8 cellular contexts compared by ENCODE assay signal in genomic region chr11:57514538-57515331, GRCh38. TPM values are rescaled to one million over a fixed set of nuclear protein-coding genes. Genes with fewer than 3 reads are reported as not detected.
DNase-seq lines count a peak whose midpoint lies in the region; ATAC-seq and TF ChIP-seq lines count a peak whose summit lies in the region.

No MANE protein-coding gene starts in this region.

- no peak overlapping the region for H2BK15ac ChIP-seq in mesendoderm (replicated peaks; ENCODE audit: low read depth)

- ATAC-seq in GM21717 (IDR thresholded peaks at IDR 0.05; ENCODE audit: unreplicated experiment) = peak; percentile 43
- peak; percentile 64 for ATAC-seq in stimulated activated effector memory CD8-positive, alpha-beta T cell treated with anti-CD3 and anti-CD28 coated beads, Interleukin-12 subunit alpha, Interleukin-12 subunit beta, amount 100 ng/mL, for 72 hours

- no peak overlapping the region for H2BK120ac ChIP-seq in mesendoderm (ENCODE audit: low read depth, low read length)

- peak overlapping the region; percentile 96 for H3K4me3 Mint-ChIP-seq in stimulated activated effector memory CD8-positive, alpha-beta T cell treated with anti-CD3 and anti-CD28 coated beads, Interleukin-12 subunit alpha, Interleukin-12 subunit beta, amount 100 ng/mL, for 72 hours

- peak overlapping the region; percentile 84 for H3K9ac ChIP-seq in Loucy (ENCODE audit: low read depth, low read length, poor library complexity, severe bottlenecking)
- H3K9ac ChIP-seq in duodenal mucosa (ENCODE audit: low read depth in 1 of 2, low read length in 2 of 2) = peak overlapping the region; percentile 68 to 74
- peak overlapping the region; percentile 76 for H3K9ac ChIP-seq in mesendoderm (ENCODE audit: low read length)

- H3K9me3 Mint-ChIP-seq in stimulated activated effector memory CD8-positive, alpha-beta T cell treated with anti-CD3 and anti-CD28 coated beads, Interleukin-12 subunit alpha, Interleukin-12 subunit beta, amount 100 ng/mL, for 72 hours = no peaks in the 10 kb centered on the region

- no peak overlapping the region for H2BK5ac ChIP-seq in mesendoderm (ENCODE audit: low read length)

- H3K79me2 ChIP-seq in Loucy (ENCODE audit: insufficient read depth, low read length) = peaks cover 35% of the 10 kb centered on the region
- H3K79me2 ChIP-seq in mesendoderm (ENCODE audit: control insufficient read depth, insufficient read depth, low read length) = no peaks in the 10 kb centered on the region

- WGBS in mesendoderm (ENCODE audit: extremely low coverage, insufficient coverage, low lambda C conversion rate) = no CpG with 5 or more reads among the region's 57 CpGs

- H2AFZ ChIP-seq in Loucy (ENCODE audit: low read length) = peak overlapping the region; percentile 97

- H3K4me1 Mint-ChIP-seq in stimulated activated effector memory CD8-positive, alpha-beta T cell treated with anti-CD3 and anti-CD28 coated beads, Interleukin-12 subunit alpha, Interleukin-12 subunit beta, amount 100 ng/mL, for 72 hours = peaks cover 10% of the 10 kb centered on the region

- peak; percentile 3 for DNase-seq in GDM1 (lab: John Stamatoyannopoulos, UW)
- DNase-seq in activated CD4-positive, CD25-positive, alpha-beta regulatory T cell treated with anti-CD3 and anti-CD28 coated beads, Interleukin-2, amount 50 U/mL, for 16 hours (ENCODE audit: low read depth, low spot score) = peak; percentile 13
- peak; percentile 70 for DNase-seq in mesendoderm
- DNase-seq in stimulated activated effector memory CD8-positive, alpha-beta T cell treated with anti-CD3 and anti-CD28 coated beads, Interleukin-12 subunit alpha, Interleukin-12 subunit beta, amount 100 ng/mL, for 72 hours (ENCODE audit: low spot score in 2 of 2) = peak; percentile 30 to 76
- DNase-seq in hippocampal formation (lab: John Stamatoyannopoulos, UW) = no peak

- peak overlapping the region; percentile 94 for H3K56ac ChIP-seq in mesendoderm (ENCODE audit: low read length)

- peak overlapping the region; percentile 22 for H3K4ac ChIP-seq in mesendoderm (ENCODE audit: low read depth, low read length)

- H3K18ac ChIP-seq in mesendoderm (ENCODE audit: low read length) = peak overlapping the region; percentile 77

- peak overlapping the region; percentile 95 for H3K27ac Mint-ChIP-seq in stimulated activated effector memory CD8-positive, alpha-beta T cell treated with anti-CD3 and anti-CD28 coated beads, Interleukin-12 subunit alpha, Interleukin-12 subunit beta, amount 100 ng/mL, for 72 hours

- H3K9me3 ChIP-seq in Loucy (ENCODE audit: insufficient read depth, low read depth, low read length) (no peaks in the 10 kb centered on the region), duodenal mucosa (ENCODE audit: control insufficient read depth in 1 of 2, low read length in 2 of 2) (no peaks in the 10 kb centered on the region)

- H3K36me3 Mint-ChIP-seq in stimulated activated effector memory CD8-positive, alpha-beta T cell treated with anti-CD3 and anti-CD28 coated beads, Interleukin-12 subunit alpha, Interleukin-12 subunit beta, amount 100 ng/mL, for 72 hours = no peaks in the 10 kb centered on the region

- peaks cover 2% of the 10 kb centered on the region for H3K79me1 ChIP-seq in mesendoderm (ENCODE audit: low read length)

- H4K20me1 ChIP-seq in Loucy (ENCODE audit: insufficient read depth, low read length, poor library complexity, severe bottlenecking) = peaks cover 4% of the 10 kb centered on the region

- TF ChIP-seq CTCF in Loucy (conservative IDR thresholded peaks at IDR 0.05; ENCODE audit: low read length) = no peak

- H3K4me3 ChIP-seq in Loucy (ENCODE audit: low read length, poor library complexity, severe bottlenecking) (peak overlapping the region; percentile 98), duodenal mucosa (ENCODE audit: low read depth in 1 of 2, low read length in 2 of 2) (peak overlapping the region; percentile 84 to 91), mesendoderm (ENCODE audit: low read length) (peak overlapping the region; percentile 76)

- H3K4me2 ChIP-seq in Loucy (ENCODE audit: low read depth, low read length, poor library complexity, severe bottlenecking) (peak overlapping the region; percentile 96), mesendoderm (ENCODE audit: low read length) (peak overlapping the region; percentile 94)

- H4K5ac ChIP-seq in mesendoderm (ENCODE audit: low read length) = no peak overlapping the region

- H3K4me1 ChIP-seq in Loucy (ENCODE audit: insufficient read depth, low read length, poor library complexity, severe bottlenecking) (peaks cover 40% of the 10 kb centered on the region), duodenal mucosa (ENCODE audit: control insufficient read depth in 1 of 2, insufficient read depth in 2 of 2, low read length in 2 of 2) (peaks cover 0 to 21% of the 10 kb centered on the region in 2 donors), mesendoderm (ENCODE audit: control insufficient read depth, low read depth, low read length) (no peaks in the 10 kb centered on the region)

- no peaks in the 10 kb centered on the region for H3K9me2 ChIP-seq in Loucy (replicated peaks; ENCODE audit: low read depth, low read length)

- no peak overlapping the region for H3K23ac ChIP-seq in mesendoderm (ENCODE audit: low read length)

- H3F3A ChIP-seq in Loucy (ENCODE audit: low read depth) = 0 out of 2 replicates have a peak, but pooled peaks cover 12% of the 10 kb centered on the region

- H3K27me3 ChIP-seq in Loucy (ENCODE audit: insufficient read depth, low read length, poor library complexity, severe bottlenecking) = no peaks in the 10 kb centered on the region
- H3K27me3 ChIP-seq in duodenal mucosa (ENCODE audit: control insufficient read depth in 1 of 2, insufficient read depth in 2 of 2, low read length in 2 of 2) = no peaks in the 10 kb centered on the region
- no peaks in the 10 kb centered on the region for H3K27me3 ChIP-seq in mesendoderm (ENCODE audit: insufficient read depth, low read length, poor library complexity)

- H3K36me3 ChIP-seq in Loucy (ENCODE audit: insufficient read depth, low read length) = no peaks in the 10 kb centered on the region
- H3K36me3 ChIP-seq in duodenal mucosa (ENCODE audit: control insufficient read depth in 1 of 2, insufficient read depth in 2 of 2, low read length in 2 of 2) = no peaks in the 10 kb centered on the region
- no peaks in the 10 kb centered on the region for H3K36me3 ChIP-seq in mesendoderm (ENCODE audit: control insufficient read depth, insufficient read depth, low read length)

- no peak overlapping the region for H2AK5ac ChIP-seq in mesendoderm (ENCODE audit: low read length)

- no peak overlapping the region for H4K8ac ChIP-seq in mesendoderm (ENCODE audit: low read depth, low read length)

- H3K27ac ChIP-seq in duodenal mucosa (ENCODE audit: low read depth, low read length) (peak overlapping the region; percentile 20), mesendoderm (ENCODE audit: low read depth, low read length) (no peak overlapping the region)

RNA-seq across cellular contexts. Expression of gene SLC43A1, which starts 0.8 kb away (rescaled TPM):
- 11.1 TPM for polyA plus RNA-seq in mesendoderm (2013, experiment 1 of 2)
- 10.7 TPM for polyA plus RNA-seq in mesendoderm (2013, experiment 2 of 2)

RNA-seq across cellular contexts. Expression of gene TIMM10, which starts 15.8 kb away (rescaled TPM):
- 168 TPM for polyA plus RNA-seq in mesendoderm (2013, experiment 1 of 2)
- polyA plus RNA-seq in mesendoderm (2013, experiment 2 of 2) = 163 TPM

RNA-seq across cellular contexts. Expression of gene SMTNL1, which starts 22.7 kb away (rescaled TPM):
- 0.18 TPM for polyA plus RNA-seq in mesendoderm (2013, experiment 1 of 2)
- 0.13 TPM for polyA plus RNA-seq in mesendoderm (2013, experiment 2 of 2)

RNA-seq across cellular contexts. Expression of gene UBE2L6, which starts 52.7 kb away (rescaled TPM):
- polyA plus RNA-seq in mesendoderm (2013, experiment 1 of 2) = 23.5 TPM
- polyA plus RNA-seq in mesendoderm (2013, experiment 2 of 2) = 23.8 TPM

RNA-seq across cellular contexts. Expression of gene RTN4RL2, which starts 54.4 kb away (rescaled TPM):
- polyA plus RNA-seq in mesendoderm (2013, experiment 1 of 2) = 4.2 TPM
- polyA plus RNA-seq in mesendoderm (2013, experiment 2 of 2) = 4.5 TPM

Comparison
In these comparisons a context has a peak if more than half of its experiments do, and no peak if none do; other contexts are left out.
1. DNase-seq: peak in GDM1 (single experiment), activated CD4-positive, CD25-positive, alpha-beta regulatory T cell treated with anti-CD3 and anti-CD28 coated beads, Interleukin-2, amount 50 U/mL, for 16 hours (single experiment), mesendoderm (single experiment) and stimulated activated effector memory CD8-positive, alpha-beta T cell treated with anti-CD3 and anti-CD28 coated beads, Interleukin-12 subunit alpha, Interleukin-12 subunit beta, amount 100 ng/mL, for 72 hours (2 of 2); none in hippocampal formation (0 of 2).
2. Peak in every context shown above with its lines, with median percentiles within 50 percentile points of each other: H3K4me3 ChIP-seq and H3K9ac ChIP-seq.